ENCODE assay signal across 1 cellular context in genomic region chr19:1896508-1896907, GRCh38.
TF ChIP-seq lines count a peak whose summit lies in the region.

No MANE protein-coding gene starts in this region.

TF ChIP-seq in GM12878, 131 proteins besides CTCF, POLR2A, EP300 and RAD21:
- no peak for TF ChIP-seq SREBF2 (IDR thresholded peaks at IDR 0.05; ENCODE audit: low read length)
- TF ChIP-seq NR2F1 (conservative IDR thresholded peaks at IDR 0.05): no peak
- TF ChIP-seq HDGF (IDR thresholded peaks at IDR 0.05): peak; percentile 30; the same call in 1 of the 2 replicates
- no peak for TF ChIP-seq E2F8 (IDR thresholded peaks at IDR 0.05; ENCODE audit: low read depth, partially characterized antibody)
- peak; percentile 16; the same call in 1 of the 2 replicates for TF ChIP-seq SMARCA5 (IDR thresholded peaks at IDR 0.05)
- no peak for TF ChIP-seq MEF2B (IDR thresholded peaks at IDR 0.05; ENCODE audit: partially characterized antibody, poor library complexity, severe bottlenecking)
